Comparison of ENCODE assay signal across 18 cellular contexts in genomic region chr16:78639775-78640174, GRCh38.
DNase-seq lines count a peak whose midpoint lies in the region; ATAC-seq and TF ChIP-seq lines count a peak whose summit lies in the region.
"Had no signal": no experiment of that assay in that cellular context is flagged by ENCODE, and none has a peak within 500 bp of the region (broad histone marks: within the 10 kb centered on the region; RNA-seq: fewer than 3 reads in every experiment).

No MANE protein-coding gene starts in this region.

- H3K27me3 Mint-ChIP-seq in activated naive CD8-positive, alpha-beta T cell treated with anti-CD3 and anti-CD28 coated beads, Interleukin-2, amount 50 U/mL, for 24 hours = peaks cover 3% of the 10 kb centered on the region

- H3K27me3 ChIP-seq in sigmoid colon = no peaks in the 10 kb centered on the region
- H3K27me3 ChIP-seq: body of pancreas, Peyer's patch, suprapubic skin had no signal

- H3K36me3 ChIP-seq in sigmoid colon = no peaks in the 10 kb centered on the region
- H3K36me3 ChIP-seq: Peyer's patch, suprapubic skin had no signal

- peak; percentile 1 for DNase-seq in GM12865 (ENCODE audit: low read depth)
- no peak for DNase-seq in activated naive CD8-positive, alpha-beta T cell treated with anti-CD3 and anti-CD28 coated beads, Interleukin-2, amount 50 U/mL, for 24 hours
- DNase-seq in NCI-H345 (lab: John Stamatoyannopoulos, UW) = no peak
- DNase-seq in sigmoid colon = no peak
- DNase-seq in HCEC 1CT = no peak
- DNase-seq: activated CD8-positive, alpha-beta memory T cell treated with anti-CD3 and anti-CD28 coated beads for 24 hours; activated gamma-delta T cell treated with Interleukin-2 at 50 U/mL for 16 hours; body of pancreas; GF-D8; glutamatergic neuron; naive thymus-derived CD8-positive, alpha-beta T cell; NCI-H1694; NCI-H526; Peyer's patch had no signal

- ATAC-seq in GM18868 (IDR thresholded peaks at IDR 0.05; ENCODE audit: unreplicated experiment) (peak; percentile 79), HG02798 (IDR thresholded peaks at IDR 0.05; ENCODE audit: poor library complexity, unreplicated experiment) (peak; percentile 71)
- peak; percentile 68 for ATAC-seq in activated naive CD8-positive, alpha-beta T cell treated with anti-CD3 and anti-CD28 coated beads, Interleukin-2, amount 50 U/mL, for 24 hours
- ATAC-seq: body of pancreas; naive thymus-derived CD8-positive, alpha-beta T cell had no signal

- H3K36me3 Mint-ChIP-seq in activated naive CD8-positive, alpha-beta T cell treated with anti-CD3 and anti-CD28 coated beads, Interleukin-2, amount 50 U/mL, for 24 hours (ENCODE audit: low read depth) = peaks cover 3% of the 10 kb centered on the region

- TF ChIP-seq EP300 in sigmoid colon (IDR thresholded peaks at IDR 0.05) = no peak

- no peak for TF ChIP-seq POLR2A in sigmoid colon (IDR thresholded peaks at IDR 0.05)

- WGBS in sigmoid colon, 2 donors = 78 to 92% methylated on average over 3 of the region's 3 CpGs

- no peaks in the 10 kb centered on the region for H3K4me1 ChIP-seq in sigmoid colon
- H3K4me1 ChIP-seq: body of pancreas, Peyer's patch, suprapubic skin had no signal

- intact Hi-C loops in sigmoid colon (cut with DNase I) = no loop called here

- H3K4me1 Mint-ChIP-seq in activated naive CD8-positive, alpha-beta T cell treated with anti-CD3 and anti-CD28 coated beads, Interleukin-2, amount 50 U/mL, for 24 hours = peaks cover 5% of the 10 kb centered on the region

- no peak overlapping the region for H3K27ac ChIP-seq in sigmoid colon
- H3K27ac ChIP-seq: body of pancreas, Peyer's patch, suprapubic skin had no signal

- H3K27ac Mint-ChIP-seq in activated naive CD8-positive, alpha-beta T cell treated with anti-CD3 and anti-CD28 coated beads, Interleukin-2, amount 50 U/mL, for 24 hours = no peak overlapping the region
- H3K27ac Mint-ChIP-seq: dendritic cell treated with granulocyte-macrophage colony-stimulating factor and Interleukin-4, amounts not matched to agents 40 ng/mL and 50 ng/mL, for 4 days had no signal

- no peaks in the 10 kb centered on the region for H3K9me3 Mint-ChIP-seq in activated naive CD8-positive, alpha-beta T cell treated with anti-CD3 and anti-CD28 coated beads, Interleukin-2, amount 50 U/mL, for 24 hours
- H3K9me3 Mint-ChIP-seq: dendritic cell treated with granulocyte-macrophage colony-stimulating factor and Interleukin-4, amounts not matched to agents 40 ng/mL and 50 ng/mL, for 4 days had no signal

- TF ChIP-seq CTCF in GM12865 (IDR thresholded peaks at IDR 0.05; ENCODE audit: insufficient read depth, low read depth, low read length, missing control alignments) (no peak), sigmoid colon (IDR thresholded peaks at IDR 0.05) (no peak)

- H3K4me3 Mint-ChIP-seq in activated naive CD8-positive, alpha-beta T cell treated with anti-CD3 and anti-CD28 coated beads, Interleukin-2, amount 50 U/mL, for 24 hours = no peak overlapping the region
- H3K4me3 Mint-ChIP-seq: dendritic cell treated with granulocyte-macrophage colony-stimulating factor and Interleukin-4, amounts not matched to agents 40 ng/mL and 50 ng/mL, for 4 days; naive thymus-derived CD8-positive, alpha-beta T cell had no signal

- H3K9me3 ChIP-seq in sigmoid colon = no peaks in the 10 kb centered on the region
- H3K9me3 ChIP-seq: body of pancreas, Peyer's patch, suprapubic skin had no signal

- H3K4me3 ChIP-seq in GM12865 (ENCODE audit: low read depth, low read length) = no peak overlapping the region
- no peak overlapping the region for H3K4me3 ChIP-seq in sigmoid colon
- H3K4me3 ChIP-seq: body of pancreas, Peyer's patch, suprapubic skin had no signal
